In the genomic region with DNA sequence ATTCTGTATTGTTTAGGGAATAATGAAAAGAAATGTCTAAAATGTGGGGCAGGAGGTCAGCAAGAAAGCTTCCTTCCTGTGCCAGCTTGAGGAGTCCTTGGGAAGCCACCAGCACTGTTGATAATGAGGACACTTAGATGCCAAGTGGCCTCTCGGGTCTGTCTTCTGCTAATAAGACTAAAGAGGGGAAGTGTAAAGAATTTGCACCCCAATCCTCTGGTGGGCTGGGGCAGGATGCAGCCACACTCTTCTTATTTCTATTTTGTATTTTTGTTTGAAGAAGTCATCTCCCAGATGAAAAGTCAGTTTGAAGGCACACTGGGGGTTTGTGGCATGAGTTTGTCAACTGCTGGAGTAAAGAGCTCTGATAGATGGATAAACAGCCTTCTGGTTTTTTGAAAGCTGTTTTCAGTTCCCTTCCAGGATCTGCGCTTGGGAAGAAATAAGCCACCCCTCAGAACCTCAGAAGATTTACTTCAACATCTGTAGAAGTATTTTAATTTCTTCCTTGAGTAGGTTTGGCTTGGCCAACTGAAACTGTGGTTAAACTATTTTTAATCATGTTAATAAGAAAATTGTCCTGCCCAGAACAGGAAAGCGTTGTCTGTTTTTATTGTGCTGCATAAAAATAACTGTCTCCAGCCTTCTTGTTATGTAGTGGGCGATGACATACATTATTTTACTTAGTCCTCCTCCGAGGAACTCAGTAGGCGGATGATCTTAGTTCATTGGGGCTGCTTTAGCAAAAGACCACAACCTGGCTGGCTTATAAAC, we compare ENCODE assay signal across 1 cellular context.
TF ChIP-seq lines count a peak whose summit lies in the region.

No MANE protein-coding gene starts in this region.

TF ChIP-seq in WTC11, 78 proteins besides CTCF, POLR2A, EP300 and RAD21 (continued from another document):
- TF ChIP-seq, protein P1, sequence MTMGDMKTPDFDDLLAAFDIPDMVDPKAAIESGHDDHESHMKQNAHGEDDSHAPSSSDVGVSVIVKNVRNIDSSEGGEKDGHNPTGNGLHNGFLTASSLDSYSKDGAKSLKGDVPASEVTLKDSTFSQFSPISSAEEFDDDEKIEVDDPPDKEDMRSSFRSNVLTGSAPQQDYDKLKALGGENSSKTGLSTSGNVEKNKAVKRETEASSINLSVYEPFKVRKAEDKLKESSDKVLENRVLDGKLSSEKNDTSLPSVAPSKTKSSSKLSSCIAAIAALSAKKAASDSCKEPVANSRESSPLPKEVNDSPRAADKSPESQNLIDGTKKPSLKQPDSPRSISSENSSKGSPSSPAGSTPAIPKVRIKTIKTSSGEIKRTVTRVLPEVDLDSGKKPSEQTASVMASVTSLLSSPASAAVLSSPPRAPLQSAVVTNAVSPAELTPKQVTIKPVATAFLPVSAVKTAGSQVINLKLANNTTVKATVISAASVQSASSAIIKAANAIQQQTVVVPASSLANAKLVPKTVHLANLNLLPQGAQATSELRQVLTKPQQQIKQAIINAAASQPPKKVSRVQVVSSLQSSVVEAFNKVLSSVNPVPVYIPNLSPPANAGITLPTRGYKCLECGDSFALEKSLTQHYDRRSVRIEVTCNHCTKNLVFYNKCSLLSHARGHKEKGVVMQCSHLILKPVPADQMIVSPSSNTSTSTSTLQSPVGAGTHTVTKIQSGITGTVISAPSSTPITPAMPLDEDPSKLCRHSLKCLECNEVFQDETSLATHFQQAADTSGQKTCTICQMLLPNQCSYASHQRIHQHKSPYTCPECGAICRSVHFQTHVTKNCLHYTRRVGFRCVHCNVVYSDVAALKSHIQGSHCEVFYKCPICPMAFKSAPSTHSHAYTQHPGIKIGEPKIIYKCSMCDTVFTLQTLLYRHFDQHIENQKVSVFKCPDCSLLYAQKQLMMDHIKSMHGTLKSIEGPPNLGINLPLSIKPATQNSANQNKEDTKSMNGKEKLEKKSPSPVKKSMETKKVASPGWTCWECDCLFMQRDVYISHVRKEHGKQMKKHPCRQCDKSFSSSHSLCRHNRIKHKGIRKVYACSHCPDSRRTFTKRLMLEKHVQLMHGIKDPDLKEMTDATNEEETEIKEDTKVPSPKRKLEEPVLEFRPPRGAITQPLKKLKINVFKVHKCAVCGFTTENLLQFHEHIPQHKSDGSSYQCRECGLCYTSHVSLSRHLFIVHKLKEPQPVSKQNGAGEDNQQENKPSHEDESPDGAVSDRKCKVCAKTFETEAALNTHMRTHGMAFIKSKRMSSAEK (CRISPR knock-in tag; IDR thresholded peaks at IDR 0.05; ENCODE audit: borderline replicate concordance), result no peak
- TF ChIP-seq, protein P2, sequence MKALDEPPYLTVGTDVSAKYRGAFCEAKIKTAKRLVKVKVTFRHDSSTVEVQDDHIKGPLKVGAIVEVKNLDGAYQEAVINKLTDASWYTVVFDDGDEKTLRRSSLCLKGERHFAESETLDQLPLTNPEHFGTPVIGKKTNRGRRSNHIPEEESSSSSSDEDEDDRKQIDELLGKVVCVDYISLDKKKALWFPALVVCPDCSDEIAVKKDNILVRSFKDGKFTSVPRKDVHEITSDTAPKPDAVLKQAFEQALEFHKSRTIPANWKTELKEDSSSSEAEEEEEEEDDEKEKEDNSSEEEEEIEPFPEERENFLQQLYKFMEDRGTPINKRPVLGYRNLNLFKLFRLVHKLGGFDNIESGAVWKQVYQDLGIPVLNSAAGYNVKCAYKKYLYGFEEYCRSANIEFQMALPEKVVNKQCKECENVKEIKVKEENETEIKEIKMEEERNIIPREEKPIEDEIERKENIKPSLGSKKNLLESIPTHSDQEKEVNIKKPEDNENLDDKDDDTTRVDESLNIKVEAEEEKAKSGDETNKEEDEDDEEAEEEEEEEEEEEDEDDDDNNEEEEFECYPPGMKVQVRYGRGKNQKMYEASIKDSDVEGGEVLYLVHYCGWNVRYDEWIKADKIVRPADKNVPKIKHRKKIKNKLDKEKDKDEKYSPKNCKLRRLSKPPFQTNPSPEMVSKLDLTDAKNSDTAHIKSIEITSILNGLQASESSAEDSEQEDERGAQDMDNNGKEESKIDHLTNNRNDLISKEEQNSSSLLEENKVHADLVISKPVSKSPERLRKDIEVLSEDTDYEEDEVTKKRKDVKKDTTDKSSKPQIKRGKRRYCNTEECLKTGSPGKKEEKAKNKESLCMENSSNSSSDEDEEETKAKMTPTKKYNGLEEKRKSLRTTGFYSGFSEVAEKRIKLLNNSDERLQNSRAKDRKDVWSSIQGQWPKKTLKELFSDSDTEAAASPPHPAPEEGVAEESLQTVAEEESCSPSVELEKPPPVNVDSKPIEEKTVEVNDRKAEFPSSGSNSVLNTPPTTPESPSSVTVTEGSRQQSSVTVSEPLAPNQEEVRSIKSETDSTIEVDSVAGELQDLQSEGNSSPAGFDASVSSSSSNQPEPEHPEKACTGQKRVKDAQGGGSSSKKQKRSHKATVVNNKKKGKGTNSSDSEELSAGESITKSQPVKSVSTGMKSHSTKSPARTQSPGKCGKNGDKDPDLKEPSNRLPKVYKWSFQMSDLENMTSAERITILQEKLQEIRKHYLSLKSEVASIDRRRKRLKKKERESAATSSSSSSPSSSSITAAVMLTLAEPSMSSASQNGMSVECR (CRISPR knock-in tag; IDR thresholded peaks at IDR 0.05; ENCODE audit: borderline replicate concordance), result no peak
- no peak for TF ChIP-seq MXD4 (CRISPR knock-in tag; IDR thresholded peaks at IDR 0.05; ENCODE audit: borderline replicate concordance)
- TF ChIP-seq SMAD3 (CRISPR knock-in tag; IDR thresholded peaks at IDR 0.05; ENCODE audit: borderline replicate concordance), result no peak
- TF ChIP-seq FOXK1 (CRISPR knock-in tag; IDR thresholded peaks at IDR 0.05), result no peak
- TF ChIP-seq, protein P3, sequence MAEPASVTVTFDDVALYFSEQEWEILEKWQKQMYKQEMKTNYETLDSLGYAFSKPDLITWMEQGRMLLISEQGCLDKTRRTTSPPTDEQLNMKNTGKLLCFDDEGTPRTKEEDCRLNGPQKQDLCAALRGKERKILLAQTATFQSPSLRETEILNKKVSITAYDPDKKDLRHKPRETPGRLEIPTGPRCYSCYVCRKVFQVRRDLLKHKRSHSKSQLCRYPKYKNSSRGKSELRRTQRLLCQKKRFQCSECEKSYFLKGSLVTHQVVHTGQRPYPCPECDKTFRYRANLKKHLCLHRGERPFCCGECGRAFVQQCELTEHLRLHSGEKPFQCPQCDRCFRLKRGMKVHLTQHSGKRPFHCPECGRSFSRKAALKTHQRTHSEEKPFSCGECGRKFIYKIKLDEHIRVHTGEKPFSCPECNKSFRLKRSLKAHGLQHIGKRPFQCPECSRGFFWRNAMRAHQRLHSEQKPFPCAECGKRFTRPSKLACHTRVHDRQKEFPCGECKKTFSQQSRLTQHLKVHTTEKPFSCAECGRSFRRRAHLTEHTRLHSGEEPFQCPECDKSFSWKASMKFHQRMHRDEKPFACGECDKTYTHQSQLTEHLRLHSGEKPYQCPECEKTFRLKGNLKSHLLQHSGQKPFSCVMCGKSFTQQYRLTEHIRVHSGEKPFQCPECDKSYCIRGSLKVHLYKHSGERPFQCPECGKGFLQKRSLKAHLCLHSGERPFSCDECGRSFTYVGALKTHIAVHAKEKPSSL (CRISPR knock-in tag; conservative IDR thresholded peaks at IDR 0.05), result no peak
- TF ChIP-seq JUN (CRISPR knock-in tag; IDR thresholded peaks at IDR 0.05), result no peak
